ENCODE assay signal across 11 cellular contexts in genomic region chr11:64238999-64239398, GRCh38. TPM values are rescaled to one million over a fixed set of nuclear protein-coding genes. Genes with fewer than 3 reads are reported as not detected.
DNase-seq lines count a peak whose midpoint lies in the region; ATAC-seq and TF ChIP-seq lines count a peak whose summit lies in the region.
"Had no signal": no experiment of that assay in that cellular context is flagged by ENCODE, and none has a peak within 500 bp of the region (broad histone marks: within the 10 kb centered on the region; RNA-seq: fewer than 3 reads in every experiment).

No MANE protein-coding gene starts in this region.

- CTCF ChIA-PET in T-cell (lab: Charles Lee): no interaction called here

- H3K4me1 ChIP-seq in right atrium auricular region: peaks cover 0 to 58% of the 10 kb centered on the region in 2 donors

- H3K4me1 Mint-ChIP-seq in T-cell (peaks cover 38 to 44% (median 41%) of the 10 kb centered on the region in 3 donors), type B pancreatic cell (ENCODE audit: unreplicated experiment) (peaks cover 16% of the 10 kb centered on the region)

- H3K27me3 ChIP-seq in right atrium auricular region: no peaks in the 10 kb centered on the region

- H3K4me3 ChIP-seq in right atrium auricular region: no peak overlapping the region

- DNase-seq in Right ventricle myocardium superior: peak; percentile 35
- DNase-seq in right atrium auricular region (ENCODE audit: low spot score): no peak
- no peak for DNase-seq in T-cell
- DNase-seq in left ventricle myocardium superior: peak; percentile 27
- no peak for DNase-seq in type B pancreatic cell (ENCODE audit: extremely low spot score, unreplicated experiment)
- no peak for DNase-seq in NCI-H510A (lab: John Stamatoyannopoulos, UW)
- no peak for DNase-seq in activated gamma-delta T cell treated with Interleukin-2 at 50 U/mL for 16 hours
- DNase-seq: cortex of kidney, NCI-H1048 had no signal

- H3K9me3 Mint-ChIP-seq in T-cell (no peaks in the 10 kb centered on the region), type B pancreatic cell (no peaks in the 10 kb centered on the region)

- no peaks in the 10 kb centered on the region for H3K36me3 Mint-ChIP-seq in T-cell
- peaks cover 3% of the 10 kb centered on the region for H3K36me3 Mint-ChIP-seq in type B pancreatic cell

- H3K27me3 Mint-ChIP-seq in T-cell (no peaks in the 10 kb centered on the region), type B pancreatic cell (no peaks in the 10 kb centered on the region)

- H3K4me3 Mint-ChIP-seq in T-cell: no peak overlapping the region
- peak overlapping the region; percentile 59 for H3K4me3 Mint-ChIP-seq in type B pancreatic cell

- no peak for TF ChIP-seq CTCF in right atrium auricular region (IDR thresholded peaks at IDR 0.05)
- TF ChIP-seq CTCF in type B pancreatic cell (conservative IDR thresholded peaks at IDR 0.05): no peak

- no peaks in the 10 kb centered on the region for H3K9me3 ChIP-seq in right atrium auricular region

- intact Hi-C loops in Right ventricle myocardium superior (cut with DNase I): no loop called here
- intact Hi-C loops in left ventricle myocardium superior (cut with micrococcal nuclease): no loop called here

- H3K27ac ChIP-seq in right atrium auricular region: no peak overlapping the region

- H3K27ac Mint-ChIP-seq in T-cell (peak overlapping the region; percentile 55 to 66), type B pancreatic cell (peak overlapping the region; percentile 100)

- peaks cover 10% of the 10 kb centered on the region for H3K36me3 ChIP-seq in right atrium auricular region

- ATAC-seq in Right ventricle myocardium superior (ENCODE audit: poor library complexity) (no peak), T-cell (replicated peaks in 1 of 4) (no peak), left ventricle myocardium superior (no peak), GM18873 (IDR thresholded peaks at IDR 0.05; ENCODE audit: low FRiP score, unreplicated experiment) (no peak)
- ATAC-seq: Panc1 had no signal

- POLR2A ChIA-PET in T-cell (lab: Charles Lee): no interaction called here

RNA-seq across cellular contexts. Expression of gene FKBP2, which starts 1.9 kb away (rescaled TPM):
- total RNA-seq in Right ventricle myocardium superior (41.6 TPM), right atrium auricular region (10 to 100 TPM; 59.1 to 83.4 TPM), T-cell (10 to 100 TPM; 17.9 to 53.0 (median 42.9) TPM), left ventricle myocardium superior (50.0 TPM), type B pancreatic cell (ENCODE audit: low replicate concordance) (52.8 and 69.6 TPM in 2 replicates)

RNA-seq across cellular contexts. Expression of gene VEGFB, which starts 4.6 kb away (rescaled TPM):
- total RNA-seq in Right ventricle myocardium superior (276 TPM), right atrium auricular region (100 to 1,000 TPM; 153 to 201 TPM), T-cell (10 to 100 TPM; 47.9 to 80.7 (median 76.0) TPM), left ventricle myocardium superior (305 TPM), type B pancreatic cell (ENCODE audit: low replicate concordance) (66.3 and 71.8 TPM in 2 replicates)

RNA-seq across cellular contexts. Expression of gene PPP1R14B, which starts 7.7 kb away (rescaled TPM):
- 123 TPM for total RNA-seq in Right ventricle myocardium superior
- 10 to 100 TPM; 76.4 to 99.2 TPM for total RNA-seq in right atrium auricular region
- total RNA-seq in T-cell: 100 to 1,000 TPM in 1 of 5 donors, 10 to 100 TPM in 4; 31.2 to 143 (median 88.1) TPM
- 132 TPM for total RNA-seq in left ventricle myocardium superior
- total RNA-seq in type B pancreatic cell (ENCODE audit: low replicate concordance): 187 and 274 TPM in 2 replicates

RNA-seq across cellular contexts. Expression of gene DNAJC4, which starts 8.7 kb away (rescaled TPM):
- 58.0 TPM for total RNA-seq in Right ventricle myocardium superior
- total RNA-seq in right atrium auricular region: 10 to 100 TPM; 24.7 to 32.1 TPM
- total RNA-seq in T-cell: 10 to 100 TPM; 46.2 to 64.7 (median 51.4) TPM
- total RNA-seq in left ventricle myocardium superior: 59.1 TPM
- total RNA-seq in type B pancreatic cell (ENCODE audit: low replicate concordance): 48.2 and 50.8 TPM in 2 replicates

RNA-seq across cellular contexts. Expression of gene PLCB3, which starts 12.3 kb away (rescaled TPM):
- 11.3 TPM for total RNA-seq in Right ventricle myocardium superior
- total RNA-seq in right atrium auricular region: 10 to 100 TPM in 1 of 2 donors, 1 to 10 TPM in 1; 7.5 to 15.5 TPM
- 10 to 100 TPM in 3 of 5 donors, 1 to 10 TPM in 2; 3.6 to 14.9 (median 11.2) TPM for total RNA-seq in T-cell
- 12.0 TPM for total RNA-seq in left ventricle myocardium superior
- 40.7 and 56.2 TPM in 2 replicates for total RNA-seq in type B pancreatic cell (ENCODE audit: low replicate concordance)

Comparison
In these comparisons a context has a peak if more than half of its experiments do, and no peak if none do; other contexts are left out.
1. DNase-seq: peak in Right ventricle myocardium superior (single experiment) and left ventricle myocardium superior (single experiment); none in right atrium auricular region (single experiment), T-cell (0 of 34), type B pancreatic cell (single experiment), NCI-H510A (single experiment) and activated gamma-delta T cell treated with Interleukin-2 at 50 U/mL for 16 hours (single experiment).